ENCODE assay signal across 1 cellular context in genomic region chr19:54478677-54479266, GRCh38.
TF ChIP-seq lines count a peak whose summit lies in the region.

No MANE protein-coding gene starts in this region.

TF ChIP-seq in GM23338, 12 proteins besides CTCF, POLR2A, EP300 and RAD21:
- TF ChIP-seq REST (IDR thresholded peaks at IDR 0.05; ENCODE audit: unreplicated experiment) = no peak
- no peak for TF ChIP-seq EZH2phosphoT487 (IDR thresholded peaks at IDR 0.05; ENCODE audit: unreplicated experiment)
- no peak for TF ChIP-seq ZNF114 (CRISPR knock-in tag; IDR thresholded peaks at IDR 0.05)
- TF ChIP-seq, protein P1, sequence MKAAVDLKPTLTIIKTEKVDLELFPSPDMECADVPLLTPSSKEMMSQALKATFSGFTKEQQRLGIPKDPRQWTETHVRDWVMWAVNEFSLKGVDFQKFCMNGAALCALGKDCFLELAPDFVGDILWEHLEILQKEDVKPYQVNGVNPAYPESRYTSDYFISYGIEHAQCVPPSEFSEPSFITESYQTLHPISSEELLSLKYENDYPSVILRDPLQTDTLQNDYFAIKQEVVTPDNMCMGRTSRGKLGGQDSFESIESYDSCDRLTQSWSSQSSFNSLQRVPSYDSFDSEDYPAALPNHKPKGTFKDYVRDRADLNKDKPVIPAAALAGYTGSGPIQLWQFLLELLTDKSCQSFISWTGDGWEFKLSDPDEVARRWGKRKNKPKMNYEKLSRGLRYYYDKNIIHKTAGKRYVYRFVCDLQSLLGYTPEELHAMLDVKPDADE (IDR thresholded peaks at IDR 0.05) = no peak
- TF ChIP-seq POLR2AphosphoS5 (IDR thresholded peaks at IDR 0.05; ENCODE audit: low read depth) = no peak
